18 cellular contexts compared by ENCODE assay signal in the genomic region with DNA sequence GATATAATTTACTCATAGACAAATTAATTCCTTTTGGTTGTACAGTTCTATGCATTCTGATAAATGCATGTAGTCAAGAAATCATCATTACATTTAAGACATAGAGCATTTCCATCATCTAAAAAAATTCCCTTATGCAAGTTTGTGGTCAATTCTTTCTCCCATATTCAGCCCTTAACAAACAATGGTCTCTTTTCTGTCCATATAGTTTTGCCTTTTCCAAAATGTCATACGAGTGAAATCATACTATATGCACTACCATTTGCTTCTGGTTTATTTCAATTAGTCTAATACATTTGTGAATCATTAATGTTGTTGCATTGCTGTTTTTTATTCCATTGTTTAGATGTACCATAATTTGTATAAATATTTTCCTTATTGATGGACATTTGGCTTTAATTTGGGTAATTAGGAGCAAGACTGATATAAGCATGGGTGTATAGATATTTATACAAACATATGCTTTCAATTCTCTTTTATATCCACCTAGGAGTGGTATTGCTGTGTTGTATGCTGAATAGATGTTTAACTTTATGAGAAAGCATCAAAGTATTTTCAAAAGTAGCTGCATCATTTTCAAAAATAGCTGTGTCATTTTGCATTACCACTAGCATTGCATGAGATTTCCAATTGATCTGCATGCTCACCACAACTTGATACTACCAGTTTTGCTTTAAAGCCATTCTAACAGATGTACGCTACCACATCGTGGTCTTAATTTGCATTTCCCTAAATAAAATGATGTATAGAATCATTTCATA.
"Had no signal": no experiment of that assay in that cellular context is flagged by ENCODE, and none has a peak within 500 bp of the region (broad histone marks: within the 10 kb centered on the region; RNA-seq: fewer than 3 reads in every experiment).

No MANE protein-coding gene starts in this region.

- H3K9me3 ChIP-seq: lower lobe of right lung, prostate gland, right atrium auricular region, stomach, thyroid gland had no signal

- H3K27me3 ChIP-seq: dorsolateral prefrontal cortex, right atrium auricular region, stomach, thyroid gland had no signal

- H3K36me3 ChIP-seq: lower lobe of right lung, prostate gland, right atrium auricular region, stomach, thyroid gland had no signal

- H3K4me3 ChIP-seq: dorsolateral prefrontal cortex, lower lobe of right lung, prostate gland, right atrium auricular region, stomach, thyroid gland had no signal

- H3K27ac ChIP-seq: dorsolateral prefrontal cortex, lower lobe of right lung, prostate gland, right atrium auricular region, stomach, thyroid gland had no signal

- H3K4me1 ChIP-seq: lower lobe of right lung, prostate gland, right atrium auricular region, stomach, thyroid gland had no signal

- ATAC-seq: left ventricle myocardium superior; lower lobe of right lung; naive thymus-derived CD8-positive, alpha-beta T cell; sciatic nerve; stimulated activated effector memory CD8-positive, alpha-beta T cell treated with anti-CD3 and anti-CD28 coated beads, Interleukin-12 subunit alpha, Interleukin-12 subunit beta, amount 100 ng/mL, for 72 hours had no signal

- DNase-seq: cortex of kidney; dorsolateral prefrontal cortex; effector CD4-positive, alpha-beta T cell; left ventricle myocardium superior; lower lobe of right lung; naive thymus-derived CD8-positive, alpha-beta T cell; nephron progenitor cell; nucleus accumbens; stimulated activated CD4-positive, alpha-beta T cell treated with anti-CD3 and anti-CD28 coated beads, Interleukin-2, amount 100 ng/mL, for 24 hours; stimulated activated CD4-positive, alpha-beta T cell treated with anti-CD3 and anti-CD28 coated beads, Interleukin-4, amount 100 ng/mL, for 24 hours; stimulated activated naive CD4-positive, alpha-beta T cell treated with Interleukin-2 at 50 U/mL for 16 hours; stomach; thyroid gland; trophoblast cell had no signal
